ENCODE assay signal across 11 cellular contexts in genomic region chr12:14828896-14829295, GRCh38. TPM values are rescaled to one million over a fixed set of nuclear protein-coding genes. Genes with fewer than 3 reads are reported as not detected.
A peak's percentile ranks its signal among the peaks of the same experiment; 100 is the strongest.
DNase-seq lines count a peak whose midpoint lies in the region; ATAC-seq and TF ChIP-seq lines count a peak whose summit lies in the region.
"Had no signal": no experiment of that assay in that cellular context is flagged by ENCODE, and none has a peak within 500 bp of the region (broad histone marks: within the 10 kb centered on the region; RNA-seq: fewer than 3 reads in every experiment).

No MANE protein-coding gene starts in this region.

- ATAC-seq in GM18498 (IDR thresholded peaks at IDR 0.05; ENCODE audit: unreplicated experiment) (peak; percentile 88), GM21529 (IDR thresholded peaks at IDR 0.05; ENCODE audit: unreplicated experiment) (peak; percentile 82), HG03571 (IDR thresholded peaks at IDR 0.05; ENCODE audit: unreplicated experiment) (no peak)

- no peak for TF ChIP-seq CTCF in HFFc6 (IDR thresholded peaks at IDR 0.05)

- H3K36me3 Mint-ChIP-seq in HFFc6 (ENCODE audit: low read depth): no peaks in the 10 kb centered on the region
- H3K36me3 Mint-ChIP-seq: immature natural killer cell had no signal

- no peak overlapping the region for H3K4me3 ChIP-seq in Jurkat, Clone E6-1 (ENCODE audit: low read length)

- H3K9me3 Mint-ChIP-seq in HFFc6: no peaks in the 10 kb centered on the region
- H3K9me3 Mint-ChIP-seq: immature natural killer cell had no signal

- no peak overlapping the region for H3K27ac Mint-ChIP-seq in HFFc6
- H3K27ac Mint-ChIP-seq: immature natural killer cell had no signal

- no peak overlapping the region for H3K4me3 Mint-ChIP-seq in HFFc6
- H3K4me3 Mint-ChIP-seq: immature natural killer cell had no signal

- peaks cover 21% of the 10 kb centered on the region for H3K4me1 Mint-ChIP-seq in HFFc6 (ENCODE audit: low read depth)
- H3K4me1 Mint-ChIP-seq: immature natural killer cell had no signal

- peak; percentile 28 for DNase-seq in Jurkat, Clone E6-1 (ENCODE audit: low read depth, low spot score)
- DNase-seq in glomerular visceral epithelial cell (ENCODE audit: extremely low spot score) (peak; percentile 12), HFFc6 (no peak), GOT3 (lab: John Stamatoyannopoulos, UW) (no peak), A172 (ENCODE audit: low spot score) (no peak)
- DNase-seq: stimulated activated CD4-positive, alpha-beta T cell treated with anti-CD3 and anti-CD28 coated beads, Interleukin-1b, Interleukin-23, amount 100 ng/mL, for 48 hours had no signal

- no peaks in the 10 kb centered on the region for H3K27me3 Mint-ChIP-seq in HFFc6 (ENCODE audit: insufficient read depth)

RNA-seq across cellular contexts. Expression of gene ART4, which starts 14.4 kb away (rescaled TPM):
- not detected for polyA plus RNA-seq in Jurkat, Clone E6-1 (2012; ENCODE audit: insufficient read depth, insufficient read length)
- total RNA-seq in HFFc6 (2021; fragmentation: NEBNext Ultra II Directional; extraction: Animal tissue kit (Norgen Biotek cat#: 25700)): not detected
- not detected in 2 replicates for total RNA-seq in A172 (2014; rRNA removed; shearing (Covaris generic))
- total RNA-seq: astrocyte had no signal
- polyA plus RNA-seq: immature natural killer cell had no signal

RNA-seq across cellular contexts. Expression of gene SMCO3, which starts 14.9 kb away (rescaled TPM):
- not detected for polyA plus RNA-seq in Jurkat, Clone E6-1 (2012; ENCODE audit: insufficient read depth, insufficient read length)
- total RNA-seq in HFFc6 (2021; fragmentation: NEBNext Ultra II Directional; extraction: Animal tissue kit (Norgen Biotek cat#: 25700)): under 1 TPM; 0.07 to 0.26 (median 0.13) TPM
- not detected in 2 replicates for total RNA-seq in A172 (2014; rRNA removed; shearing (Covaris generic))

RNA-seq across cellular contexts. Expression of gene C12orf60, which starts 25.4 kb away (rescaled TPM):
- polyA plus RNA-seq in Jurkat, Clone E6-1 (2012; ENCODE audit: insufficient read depth, insufficient read length): 3.9 TPM
- under 1 TPM; 0.38 to 0.83 (median 0.64) TPM for total RNA-seq in HFFc6 (2021; fragmentation: NEBNext Ultra II Directional; extraction: Animal tissue kit (Norgen Biotek cat#: 25700))
- 0.05 and 1.0 TPM in 2 replicates for total RNA-seq in A172 (2014; rRNA removed; shearing (Covaris generic))

RNA-seq across cellular contexts. Expression of gene WBP11, which starts 25.6 kb away (rescaled TPM):
- polyA plus RNA-seq in Jurkat, Clone E6-1 (2012; ENCODE audit: insufficient read depth, insufficient read length): 118 TPM
- total RNA-seq in HFFc6 (2021; fragmentation: NEBNext Ultra II Directional; extraction: Animal tissue kit (Norgen Biotek cat#: 25700)): 10 to 100 TPM; 50.5 to 69.0 (median 60.8) TPM
- 7.8 and 10.6 TPM in 2 replicates for total RNA-seq in A172 (2014; rRNA removed; shearing (Covaris generic))

RNA-seq across cellular contexts. Expression of gene MGP, which starts 56.8 kb away (rescaled TPM):
- not detected for polyA plus RNA-seq in Jurkat, Clone E6-1 (2012; ENCODE audit: insufficient read depth, insufficient read length)
- under 1 TPM in 2 of 6 experiments, not detected in 4; 0.46 to 0.60 TPM for total RNA-seq in HFFc6 (2021; fragmentation: NEBNext Ultra II Directional; extraction: Animal tissue kit (Norgen Biotek cat#: 25700))
- total RNA-seq in A172 (2014; rRNA removed; shearing (Covaris generic)): 0.09 TPM in 1 of 2 replicates, not detected in the other
- total RNA-seq: astrocyte had no signal

Comparison
In these comparisons a context has a peak if more than half of its experiments do, and no peak if none do; other contexts are left out.
1. DNase-seq: peak in Jurkat, Clone E6-1 (single experiment) and glomerular visceral epithelial cell (single experiment); none in HFFc6 (single experiment), GOT3 (single experiment) and A172 (single experiment).